Comparison of ENCODE assay signal across 1 cellular context in genomic region chr21:45542667-45543370, GRCh38.
TF ChIP-seq lines count a peak whose summit lies in the region.

No MANE protein-coding gene starts in this region.

TF ChIP-seq in SK-N-SH, 30 proteins besides CTCF, POLR2A, EP300 and RAD21 (continued from another document):
- TF ChIP-seq USF2 (IDR thresholded peaks at IDR 0.05; ENCODE audit: borderline replicate concordance, low read depth, low read length) (no peak), RCOR1 (IDR thresholded peaks at IDR 0.05; ENCODE audit: low read length) (no peak), ELF1 (IDR thresholded peaks at IDR 0.05) (no peak), SIN3A (IDR thresholded peaks at IDR 0.05; ENCODE audit: borderline replicate concordance, low read depth, low read length) (no peak), RFX5 (IDR thresholded peaks at IDR 0.05; ENCODE audit: low read length) (no peak), FOSL2 (IDR thresholded peaks at IDR 0.05; ENCODE audit: borderline replicate concordance, low read depth) (no peak), PBX3 (IDR thresholded peaks at IDR 0.05) (no peak), ZBTB33 (IDR thresholded peaks at IDR 0.05; ENCODE audit: borderline replicate concordance, low read depth) (no peak)
- TF ChIP-seq, protein P1, sequence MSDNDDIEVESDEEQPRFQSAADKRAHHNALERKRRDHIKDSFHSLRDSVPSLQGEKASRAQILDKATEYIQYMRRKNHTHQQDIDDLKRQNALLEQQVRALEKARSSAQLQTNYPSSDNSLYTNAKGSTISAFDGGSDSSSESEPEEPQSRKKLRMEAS (IDR thresholded peaks at IDR 0.05; ENCODE audit: low read depth) = no peak
